ENCODE assay signal across 18 cellular contexts in the genomic region with DNA sequence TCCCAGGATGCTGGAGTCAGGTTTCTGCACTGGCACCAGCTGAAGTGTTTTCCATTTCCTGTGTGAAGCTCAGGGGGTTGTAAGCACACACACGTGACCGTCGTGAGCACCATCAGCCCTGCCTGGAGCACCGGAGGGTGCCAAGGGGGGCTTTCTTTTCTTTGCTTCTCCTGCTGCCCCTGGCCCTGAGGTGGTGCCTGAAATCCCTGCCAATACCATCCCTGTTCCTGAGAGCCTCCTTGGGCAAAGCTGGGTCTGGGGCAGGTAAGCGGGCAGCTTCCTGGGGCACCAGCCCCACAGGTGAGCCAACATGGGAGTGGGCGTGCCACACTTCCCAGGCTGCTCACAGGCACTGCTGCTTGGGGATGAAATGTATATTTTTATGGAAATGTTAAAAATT.
DNase-seq lines count a peak whose midpoint lies in the region; ATAC-seq, FAIRE-seq and TF ChIP-seq lines count a peak whose summit lies in the region.
"Had no signal": no experiment of that assay in that cellular context is flagged by ENCODE, and none has a peak within 500 bp of the region (broad histone marks: within the 10 kb centered on the region; RNA-seq: fewer than 3 reads in every experiment).

No MANE protein-coding gene starts in this region.

- no peak overlapping the region for H3K9ac ChIP-seq in kidney (ENCODE audit: low read length in 2 of 2)
- H3K9ac ChIP-seq: SK-N-SH had no signal

- no peak overlapping the region for H3K27ac ChIP-seq in kidney (ENCODE audit: low read depth in 2 of 2, low read length in 2 of 2)
- H3K27ac ChIP-seq: C4-2B had no signal

- no peak for TF ChIP-seq CTCF in kidney (IDR thresholded peaks at IDR 0.05; ENCODE audit: borderline replicate concordance, extremely low read depth, insufficient read depth)

- no peak overlapping the region for H3K4me3 ChIP-seq in kidney (ENCODE audit: low read length in 2 of 2)

- intact Hi-C loops in kidney (cut with DNase I), result no loop called here

- DNase-seq in NCI-H748 (lab: John Stamatoyannopoulos, UW; ENCODE audit: unreplicated experiment), result peak; percentile 8
- no peak for DNase-seq in NCI-H748 treated with DMSO at 0.1 percent for 48 hours (lab: John Stamatoyannopoulos, UW)
- peak; percentile 69 for DNase-seq in NCI-H128 (lab: John Stamatoyannopoulos, UW; ENCODE audit: unreplicated experiment)
- peak; percentile 66 for DNase-seq in NCI-H345 (lab: John Stamatoyannopoulos, UW)
- DNase-seq in kidney, result peak; percentile 17
- DNase-seq in stimulated activated naive CD4-positive, alpha-beta T cell treated with Interleukin-2 at 50 U/mL for 16 hours (lab: John Stamatoyannopoulos, UW), result no peak
- DNase-seq: Calu3, GDM1, KBM-7, NCI-H1048, NCI-H526 treated with DMSO at 0.1 percent for 48 hours, SK-N-SH, T-helper 1 cell had no signal

- peaks cover 0 to 3% of the 10 kb centered on the region in 2 donors for H3K9me3 ChIP-seq in kidney (ENCODE audit: control insufficient read depth in 1 of 2, low read length in 2 of 2)

- H3K4me1 ChIP-seq in kidney (ENCODE audit: control insufficient read depth in 1 of 2, insufficient read depth in 1 of 2, low read depth in 1 of 2, low read length in 2 of 2), result no peaks in the 10 kb centered on the region

- no peak for FAIRE-seq in kidney (lab: Jason Lieb, UNC)

- no peak for ATAC-seq in HG03095 (IDR thresholded peaks at IDR 0.05; ENCODE audit: unreplicated experiment)
- ATAC-seq in GM21423 (IDR thresholded peaks at IDR 0.05; ENCODE audit: unreplicated experiment), result no peak
- ATAC-seq: Panc1, Right ventricle myocardium inferior had no signal

- H3K36me3 ChIP-seq in kidney (ENCODE audit: control insufficient read depth in 1 of 2, insufficient read depth in 2 of 2, low read length in 2 of 2), result no peaks in the 10 kb centered on the region

Comparison
In these comparisons a context has a peak if more than half of its experiments do, and no peak if none do; other contexts are left out.
1. DNase-seq: peak in NCI-H748 (single experiment), NCI-H128 (single experiment), NCI-H345 (single experiment) and kidney (single experiment); none in NCI-H748 treated with DMSO at 0.1 percent for 48 hours (single experiment) and stimulated activated naive CD4-positive, alpha-beta T cell treated with Interleukin-2 at 50 U/mL for 16 hours (single experiment).